ENCODE assay signal across 1 cellular context in the genomic region with DNA sequence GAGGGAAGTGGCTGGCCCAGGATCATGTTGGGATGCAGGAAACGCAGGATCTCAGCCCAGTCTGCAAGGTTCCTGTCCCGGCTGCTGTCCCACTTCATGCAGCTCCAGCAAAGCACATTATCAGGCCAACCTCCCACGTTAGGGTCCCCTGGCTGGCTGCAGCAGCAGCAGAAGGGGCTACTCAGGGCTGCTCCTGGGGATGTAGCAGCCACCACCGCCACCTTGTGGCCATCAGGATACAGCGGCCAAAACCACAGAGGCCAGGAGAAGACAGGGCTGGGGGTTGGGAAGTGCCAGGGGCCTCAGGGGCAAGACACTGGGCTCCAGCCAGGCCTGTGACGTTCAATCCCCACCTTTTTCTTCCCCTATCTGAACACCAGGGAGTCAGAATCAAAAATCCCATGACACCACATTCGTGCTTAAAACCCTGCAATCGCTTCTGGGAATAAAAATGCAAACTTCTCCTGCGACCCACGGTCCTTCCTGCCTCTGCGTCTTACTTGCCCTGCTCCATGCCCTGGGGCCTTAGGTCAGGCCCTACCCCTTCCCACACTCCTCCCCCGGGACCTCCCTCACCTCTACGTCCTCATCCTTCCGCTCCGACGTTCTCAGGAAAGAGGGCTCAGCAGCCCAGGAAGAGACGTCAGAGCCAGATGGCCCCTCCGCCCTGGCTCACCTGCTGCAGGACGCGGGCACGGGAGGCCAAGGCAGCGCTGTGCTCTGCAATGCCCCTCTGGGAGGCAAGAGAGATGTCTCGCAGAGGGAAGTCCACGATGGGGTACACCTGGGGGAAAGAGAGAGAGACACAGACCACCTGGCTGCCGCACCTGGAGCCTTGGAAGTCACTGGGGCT.
A peak's percentile ranks its signal among the peaks of the same experiment; 100 is the strongest.
TF ChIP-seq lines count a peak whose summit lies in the region.

No MANE protein-coding gene starts in this region.

TF ChIP-seq in K562, 482 proteins besides CTCF, POLR2A, EP300 and RAD21 (continued from another document and continues in another):
- TF ChIP-seq, protein P1, sequence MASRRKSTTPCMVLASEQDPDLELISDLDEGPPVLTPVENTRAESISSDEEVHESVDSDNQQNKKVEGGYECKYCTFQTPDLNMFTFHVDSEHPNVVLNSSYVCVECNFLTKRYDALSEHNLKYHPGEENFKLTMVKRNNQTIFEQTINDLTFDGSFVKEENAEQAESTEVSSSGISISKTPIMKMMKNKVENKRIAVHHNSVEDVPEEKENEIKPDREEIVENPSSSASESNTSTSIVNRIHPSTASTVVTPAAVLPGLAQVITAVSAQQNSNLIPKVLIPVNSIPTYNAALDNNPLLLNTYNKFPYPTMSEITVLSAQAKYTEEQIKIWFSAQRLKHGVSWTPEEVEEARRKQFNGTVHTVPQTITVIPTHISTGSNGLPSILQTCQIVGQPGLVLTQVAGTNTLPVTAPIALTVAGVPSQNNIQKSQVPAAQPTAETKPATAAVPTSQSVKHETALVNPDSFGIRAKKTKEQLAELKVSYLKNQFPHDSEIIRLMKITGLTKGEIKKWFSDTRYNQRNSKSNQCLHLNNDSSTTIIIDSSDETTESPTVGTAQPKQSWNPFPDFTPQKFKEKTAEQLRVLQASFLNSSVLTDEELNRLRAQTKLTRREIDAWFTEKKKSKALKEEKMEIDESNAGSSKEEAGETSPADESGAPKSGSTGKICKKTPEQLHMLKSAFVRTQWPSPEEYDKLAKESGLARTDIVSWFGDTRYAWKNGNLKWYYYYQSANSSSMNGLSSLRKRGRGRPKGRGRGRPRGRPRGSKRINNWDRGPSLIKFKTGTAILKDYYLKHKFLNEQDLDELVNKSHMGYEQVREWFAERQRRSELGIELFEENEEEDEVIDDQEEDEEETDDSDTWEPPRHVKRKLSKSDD (conservative IDR thresholded peaks at IDR 0.05; ENCODE audit: low read length), result no peak
- TF ChIP-seq ATF7 (IDR thresholded peaks at IDR 0.05) (0 out of 2 replicates have a peak, but pooled peaks have one; percentile 18), TEAD4 (IDR thresholded peaks at IDR 0.05; ENCODE audit: low read length) (no peak), TEAD4 (CRISPR knock-in tag; IDR thresholded peaks at IDR 0.05; ENCODE audit: borderline replicate concordance) (no peak), ARNT (IDR thresholded peaks at IDR 0.05) (no peak), NCOA2 (IDR thresholded peaks at IDR 0.05; ENCODE audit: partially characterized antibody in 2 of 2) (no peak), ZNF583 (CRISPR knock-in tag; IDR thresholded peaks at IDR 0.05) (no peak), FOXP1 (CRISPR knock-in tag; IDR thresholded peaks at IDR 0.05) (no peak), STAG1 (CRISPR knock-in tag; IDR thresholded peaks at IDR 0.05; ENCODE audit: borderline replicate concordance) (peak; percentile 76; the same call in 1 of the 2 replicates), ETV6 (IDR thresholded peaks at IDR 0.05; ENCODE audit: borderline replicate concordance in 1 of 2, low read depth in 2 of 2, low read length in 1 of 2) (no peak), ETV6 (CRISPR knock-in tag; IDR thresholded peaks at IDR 0.05; ENCODE audit: borderline replicate concordance) (no peak), SAFB2 (IDR thresholded peaks at IDR 0.05; ENCODE audit: borderline replicate concordance, low read depth, low read length, severe bottlenecking) (no peak), TCF3 (CRISPR knock-in tag; IDR thresholded peaks at IDR 0.05) (no peak), KAT2B (IDR thresholded peaks at IDR 0.05; ENCODE audit: low read depth, low read length) (no peak), TSC22D4 (tag; IDR thresholded peaks at IDR 0.05) (no peak), ZNF76 (CRISPR knock-in tag; IDR thresholded peaks at IDR 0.05; ENCODE audit: borderline replicate concordance) (no peak), BDP1 (IDR thresholded peaks at IDR 0.05; ENCODE audit: insufficient read depth, insufficient read length) (no peak), BRCA1 (IDR thresholded peaks at IDR 0.05) (no peak), BRCA1 (CRISPR knock-in tag; IDR thresholded peaks at IDR 0.05) (0 out of 2 replicates have a peak, but pooled peaks have one; percentile 53), TGIF2 (CRISPR knock-in tag; IDR thresholded peaks at IDR 0.05) (0 out of 2 replicates have a peak, but pooled peaks have one; percentile 27), ZNF133 (CRISPR knock-in tag; IDR thresholded peaks at IDR 0.05) (no peak), PYGO2 (tag; IDR thresholded peaks at IDR 0.05) (no peak)
- TF ChIP-seq, protein P2, sequence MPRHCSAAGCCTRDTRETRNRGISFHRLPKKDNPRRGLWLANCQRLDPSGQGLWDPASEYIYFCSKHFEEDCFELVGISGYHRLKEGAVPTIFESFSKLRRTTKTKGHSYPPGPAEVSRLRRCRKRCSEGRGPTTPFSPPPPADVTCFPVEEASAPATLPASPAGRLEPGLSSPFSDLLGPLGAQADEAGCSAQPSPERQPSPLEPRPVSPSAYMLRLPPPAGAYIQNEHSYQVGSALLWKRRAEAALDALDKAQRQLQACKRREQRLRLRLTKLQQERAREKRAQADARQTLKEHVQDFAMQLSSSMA (CRISPR knock-in tag; IDR thresholded peaks at IDR 0.05), result no peak
- TF ChIP-seq, protein P3, sequence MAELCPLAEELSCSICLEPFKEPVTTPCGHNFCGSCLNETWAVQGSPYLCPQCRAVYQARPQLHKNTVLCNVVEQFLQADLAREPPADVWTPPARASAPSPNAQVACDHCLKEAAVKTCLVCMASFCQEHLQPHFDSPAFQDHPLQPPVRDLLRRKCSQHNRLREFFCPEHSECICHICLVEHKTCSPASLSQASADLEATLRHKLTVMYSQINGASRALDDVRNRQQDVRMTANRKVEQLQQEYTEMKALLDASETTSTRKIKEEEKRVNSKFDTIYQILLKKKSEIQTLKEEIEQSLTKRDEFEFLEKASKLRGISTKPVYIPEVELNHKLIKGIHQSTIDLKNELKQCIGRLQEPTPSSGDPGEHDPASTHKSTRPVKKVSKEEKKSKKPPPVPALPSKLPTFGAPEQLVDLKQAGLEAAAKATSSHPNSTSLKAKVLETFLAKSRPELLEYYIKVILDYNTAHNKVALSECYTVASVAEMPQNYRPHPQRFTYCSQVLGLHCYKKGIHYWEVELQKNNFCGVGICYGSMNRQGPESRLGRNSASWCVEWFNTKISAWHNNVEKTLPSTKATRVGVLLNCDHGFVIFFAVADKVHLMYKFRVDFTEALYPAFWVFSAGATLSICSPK (IDR thresholded peaks at IDR 0.05; ENCODE audit: borderline replicate concordance), result no peak
- TF ChIP-seq, protein P4, sequence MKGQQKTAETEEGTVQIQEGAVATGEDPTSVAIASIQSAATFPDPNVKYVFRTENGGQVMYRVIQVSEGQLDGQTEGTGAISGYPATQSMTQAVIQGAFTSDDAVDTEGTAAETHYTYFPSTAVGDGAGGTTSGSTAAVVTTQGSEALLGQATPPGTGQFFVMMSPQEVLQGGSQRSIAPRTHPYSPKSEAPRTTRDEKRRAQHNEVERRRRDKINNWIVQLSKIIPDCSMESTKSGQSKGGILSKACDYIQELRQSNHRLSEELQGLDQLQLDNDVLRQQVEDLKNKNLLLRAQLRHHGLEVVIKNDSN (CRISPR knock-in tag; IDR thresholded peaks at IDR 0.05), result no peak
- TF ChIP-seq, protein P5, sequence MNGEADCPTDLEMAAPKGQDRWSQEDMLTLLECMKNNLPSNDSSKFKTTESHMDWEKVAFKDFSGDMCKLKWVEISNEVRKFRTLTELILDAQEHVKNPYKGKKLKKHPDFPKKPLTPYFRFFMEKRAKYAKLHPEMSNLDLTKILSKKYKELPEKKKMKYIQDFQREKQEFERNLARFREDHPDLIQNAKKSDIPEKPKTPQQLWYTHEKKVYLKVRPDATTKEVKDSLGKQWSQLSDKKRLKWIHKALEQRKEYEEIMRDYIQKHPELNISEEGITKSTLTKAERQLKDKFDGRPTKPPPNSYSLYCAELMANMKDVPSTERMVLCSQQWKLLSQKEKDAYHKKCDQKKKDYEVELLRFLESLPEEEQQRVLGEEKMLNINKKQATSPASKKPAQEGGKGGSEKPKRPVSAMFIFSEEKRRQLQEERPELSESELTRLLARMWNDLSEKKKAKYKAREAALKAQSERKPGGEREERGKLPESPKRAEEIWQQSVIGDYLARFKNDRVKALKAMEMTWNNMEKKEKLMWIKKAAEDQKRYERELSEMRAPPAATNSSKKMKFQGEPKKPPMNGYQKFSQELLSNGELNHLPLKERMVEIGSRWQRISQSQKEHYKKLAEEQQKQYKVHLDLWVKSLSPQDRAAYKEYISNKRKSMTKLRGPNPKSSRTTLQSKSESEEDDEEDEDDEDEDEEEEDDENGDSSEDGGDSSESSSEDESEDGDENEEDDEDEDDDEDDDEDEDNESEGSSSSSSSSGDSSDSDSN (IDR thresholded peaks at IDR 0.05; ENCODE audit: borderline replicate concordance in 1 of 2, low read depth in 2 of 2, low read length in 2 of 2), result no peak
- TF ChIP-seq, protein P6, sequence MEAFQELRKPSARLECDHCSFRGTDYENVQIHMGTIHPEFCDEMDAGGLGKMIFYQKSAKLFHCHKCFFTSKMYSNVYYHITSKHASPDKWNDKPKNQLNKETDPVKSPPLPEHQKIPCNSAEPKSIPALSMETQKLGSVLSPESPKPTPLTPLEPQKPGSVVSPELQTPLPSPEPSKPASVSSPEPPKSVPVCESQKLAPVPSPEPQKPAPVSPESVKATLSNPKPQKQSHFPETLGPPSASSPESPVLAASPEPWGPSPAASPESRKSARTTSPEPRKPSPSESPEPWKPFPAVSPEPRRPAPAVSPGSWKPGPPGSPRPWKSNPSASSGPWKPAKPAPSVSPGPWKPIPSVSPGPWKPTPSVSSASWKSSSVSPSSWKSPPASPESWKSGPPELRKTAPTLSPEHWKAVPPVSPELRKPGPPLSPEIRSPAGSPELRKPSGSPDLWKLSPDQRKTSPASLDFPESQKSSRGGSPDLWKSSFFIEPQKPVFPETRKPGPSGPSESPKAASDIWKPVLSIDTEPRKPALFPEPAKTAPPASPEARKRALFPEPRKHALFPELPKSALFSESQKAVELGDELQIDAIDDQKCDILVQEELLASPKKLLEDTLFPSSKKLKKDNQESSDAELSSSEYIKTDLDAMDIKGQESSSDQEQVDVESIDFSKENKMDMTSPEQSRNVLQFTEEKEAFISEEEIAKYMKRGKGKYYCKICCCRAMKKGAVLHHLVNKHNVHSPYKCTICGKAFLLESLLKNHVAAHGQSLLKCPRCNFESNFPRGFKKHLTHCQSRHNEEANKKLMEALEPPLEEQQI (IDR thresholded peaks at IDR 0.05), result no peak
- TF ChIP-seq, protein P7, sequence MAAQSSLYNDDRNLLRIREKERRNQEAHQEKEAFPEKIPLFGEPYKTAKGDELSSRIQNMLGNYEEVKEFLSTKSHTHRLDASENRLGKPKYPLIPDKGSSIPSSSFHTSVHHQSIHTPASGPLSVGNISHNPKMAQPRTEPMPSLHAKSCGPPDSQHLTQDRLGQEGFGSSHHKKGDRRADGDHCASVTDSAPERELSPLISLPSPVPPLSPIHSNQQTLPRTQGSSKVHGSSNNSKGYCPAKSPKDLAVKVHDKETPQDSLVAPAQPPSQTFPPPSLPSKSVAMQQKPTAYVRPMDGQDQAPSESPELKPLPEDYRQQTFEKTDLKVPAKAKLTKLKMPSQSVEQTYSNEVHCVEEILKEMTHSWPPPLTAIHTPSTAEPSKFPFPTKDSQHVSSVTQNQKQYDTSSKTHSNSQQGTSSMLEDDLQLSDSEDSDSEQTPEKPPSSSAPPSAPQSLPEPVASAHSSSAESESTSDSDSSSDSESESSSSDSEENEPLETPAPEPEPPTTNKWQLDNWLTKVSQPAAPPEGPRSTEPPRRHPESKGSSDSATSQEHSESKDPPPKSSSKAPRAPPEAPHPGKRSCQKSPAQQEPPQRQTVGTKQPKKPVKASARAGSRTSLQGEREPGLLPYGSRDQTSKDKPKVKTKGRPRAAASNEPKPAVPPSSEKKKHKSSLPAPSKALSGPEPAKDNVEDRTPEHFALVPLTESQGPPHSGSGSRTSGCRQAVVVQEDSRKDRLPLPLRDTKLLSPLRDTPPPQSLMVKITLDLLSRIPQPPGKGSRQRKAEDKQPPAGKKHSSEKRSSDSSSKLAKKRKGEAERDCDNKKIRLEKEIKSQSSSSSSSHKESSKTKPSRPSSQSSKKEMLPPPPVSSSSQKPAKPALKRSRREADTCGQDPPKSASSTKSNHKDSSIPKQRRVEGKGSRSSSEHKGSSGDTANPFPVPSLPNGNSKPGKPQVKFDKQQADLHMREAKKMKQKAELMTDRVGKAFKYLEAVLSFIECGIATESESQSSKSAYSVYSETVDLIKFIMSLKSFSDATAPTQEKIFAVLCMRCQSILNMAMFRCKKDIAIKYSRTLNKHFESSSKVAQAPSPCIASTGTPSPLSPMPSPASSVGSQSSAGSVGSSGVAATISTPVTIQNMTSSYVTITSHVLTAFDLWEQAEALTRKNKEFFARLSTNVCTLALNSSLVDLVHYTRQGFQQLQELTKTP (IDR thresholded peaks at IDR 0.05; ENCODE audit: low read depth in 1 of 2, partially characterized antibody in 2 of 2), result no peak
- TF ChIP-seq, protein P8, sequence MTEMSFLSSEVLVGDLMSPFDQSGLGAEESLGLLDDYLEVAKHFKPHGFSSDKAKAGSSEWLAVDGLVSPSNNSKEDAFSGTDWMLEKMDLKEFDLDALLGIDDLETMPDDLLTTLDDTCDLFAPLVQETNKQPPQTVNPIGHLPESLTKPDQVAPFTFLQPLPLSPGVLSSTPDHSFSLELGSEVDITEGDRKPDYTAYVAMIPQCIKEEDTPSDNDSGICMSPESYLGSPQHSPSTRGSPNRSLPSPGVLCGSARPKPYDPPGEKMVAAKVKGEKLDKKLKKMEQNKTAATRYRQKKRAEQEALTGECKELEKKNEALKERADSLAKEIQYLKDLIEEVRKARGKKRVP (CRISPR knock-in tag; IDR thresholded peaks at IDR 0.05), result no peak
- TF ChIP-seq, protein P9, sequence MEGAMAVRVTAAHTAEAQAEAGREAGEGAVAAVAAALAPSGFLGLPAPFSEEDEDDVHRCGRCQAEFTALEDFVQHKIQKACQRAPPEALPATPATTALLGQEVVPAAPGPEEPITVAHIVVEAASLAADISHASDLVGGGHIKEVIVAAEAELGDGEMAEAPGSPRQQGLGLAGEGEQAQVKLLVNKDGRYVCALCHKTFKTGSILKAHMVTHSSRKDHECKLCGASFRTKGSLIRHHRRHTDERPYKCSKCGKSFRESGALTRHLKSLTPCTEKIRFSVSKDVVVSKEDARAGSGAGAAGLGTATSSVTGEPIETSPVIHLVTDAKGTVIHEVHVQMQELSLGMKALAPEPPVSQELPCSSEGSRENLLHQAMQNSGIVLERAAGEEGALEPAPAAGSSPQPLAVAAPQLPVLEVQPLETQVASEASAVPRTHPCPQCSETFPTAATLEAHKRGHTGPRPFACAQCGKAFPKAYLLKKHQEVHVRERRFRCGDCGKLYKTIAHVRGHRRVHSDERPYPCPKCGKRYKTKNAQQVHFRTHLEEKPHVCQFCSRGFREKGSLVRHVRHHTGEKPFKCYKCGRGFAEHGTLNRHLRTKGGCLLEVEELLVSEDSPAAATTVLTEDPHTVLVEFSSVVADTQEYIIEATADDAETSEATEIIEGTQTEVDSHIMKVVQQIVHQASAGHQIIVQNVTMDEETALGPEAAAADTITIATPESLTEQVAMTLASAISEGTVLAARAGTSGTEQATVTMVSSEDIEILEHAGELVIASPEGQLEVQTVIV (CRISPR knock-in tag; IDR thresholded peaks at IDR 0.05; ENCODE audit: borderline replicate concordance), result no peak
- TF ChIP-seq, protein P10, sequence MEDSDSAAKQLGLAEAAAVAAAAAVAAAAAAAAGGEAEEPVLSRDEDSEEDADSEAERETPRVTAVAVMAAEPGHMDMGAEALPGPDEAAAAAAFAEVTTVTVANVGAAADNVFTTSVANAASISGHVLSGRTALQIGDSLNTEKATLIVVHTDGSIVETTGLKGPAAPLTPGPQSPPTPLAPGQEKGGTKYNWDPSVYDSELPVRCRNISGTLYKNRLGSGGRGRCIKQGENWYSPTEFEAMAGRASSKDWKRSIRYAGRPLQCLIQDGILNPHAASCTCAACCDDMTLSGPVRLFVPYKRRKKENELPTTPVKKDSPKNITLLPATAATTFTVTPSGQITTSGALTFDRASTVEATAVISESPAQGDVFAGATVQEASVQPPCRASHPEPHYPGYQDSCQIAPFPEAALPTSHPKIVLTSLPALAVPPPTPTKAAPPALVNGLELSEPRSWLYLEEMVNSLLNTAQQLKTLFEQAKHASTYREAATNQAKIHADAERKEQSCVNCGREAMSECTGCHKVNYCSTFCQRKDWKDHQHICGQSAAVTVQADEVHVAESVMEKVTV (CRISPR knock-in tag; IDR thresholded peaks at IDR 0.05), result peak; percentile 70
